26 cellular contexts compared by ENCODE assay signal in the genomic region with DNA sequence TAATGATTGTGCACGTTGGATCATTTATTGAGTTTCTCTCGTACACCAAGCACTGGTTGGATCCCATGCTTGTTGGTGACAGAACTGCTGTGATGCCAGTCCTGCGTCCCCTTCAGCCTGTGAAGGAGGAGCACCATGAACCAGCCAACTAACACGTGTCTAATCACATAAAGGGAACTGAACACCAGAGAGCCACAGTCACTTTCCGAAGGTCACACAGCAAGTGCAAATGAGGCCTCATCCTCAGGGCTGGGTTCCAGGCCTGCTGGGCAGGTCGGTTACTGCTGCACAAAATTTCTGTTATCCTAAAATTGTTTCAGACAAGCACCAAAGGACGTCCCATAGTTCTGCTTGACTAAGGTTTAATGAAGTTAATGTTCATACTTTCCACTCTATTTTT.
DNase-seq lines count a peak whose midpoint lies in the region; ATAC-seq, FAIRE-seq and TF ChIP-seq lines count a peak whose summit lies in the region.
"Had no signal": no experiment of that assay in that cellular context is flagged by ENCODE, and none has a peak within 500 bp of the region (broad histone marks: within the 10 kb centered on the region; RNA-seq: fewer than 3 reads in every experiment).

No MANE protein-coding gene starts in this region.

- TF ChIP-seq CTCF in HepG2 (CRISPR knock-in tag; IDR thresholded peaks at IDR 0.05) (no peak), right lobe of liver (IDR thresholded peaks at IDR 0.05) (no peak), K562 (IDR thresholded peaks at IDR 0.05 in 2 of 3, conservative IDR thresholded peaks at IDR 0.05 in 1 of 3; ENCODE audit: insufficient read depth in 2 of 3, low read depth in 1 of 3, low read length in 3 of 3) (no peak), glutamatergic neuron (IDR thresholded peaks at IDR 0.05; ENCODE audit: partially characterized antibody, unreplicated experiment) (no peak)

- H3K27ac Mint-ChIP-seq in glutamatergic neuron (ENCODE audit: unreplicated experiment): no peak overlapping the region
- H3K27ac Mint-ChIP-seq: B cell, H9, HFFc6 had no signal

- H3K79me1 ChIP-seq in neuronal stem cell (ENCODE audit: low read depth, low read length): no peaks in the 10 kb centered on the region

- no peaks in the 10 kb centered on the region for H3K9me3 ChIP-seq in HepG2 (ENCODE audit: low read length)
- no peaks in the 10 kb centered on the region for H3K9me3 ChIP-seq in right lobe of liver
- H3K9me3 ChIP-seq in K562 (replicated peaks; ENCODE audit: control insufficient read depth, insufficient read depth, low read depth, low read length): no peaks in the 10 kb centered on the region
- H3K9me3 ChIP-seq in neuronal stem cell (replicated peaks in 1 of 2; ENCODE audit: control insufficient read depth in 2 of 2, insufficient read depth in 1 of 2, low read depth in 1 of 2, low read length in 2 of 2): no peaks in the 10 kb centered on the region
- H3K9me3 ChIP-seq: A549, SJCRH30 had no signal

- H3K9ac ChIP-seq in HepG2 (ENCODE audit: insufficient read depth, low read depth, low read length): no peak overlapping the region
- H3K9ac ChIP-seq in K562 (ENCODE audit: insufficient read depth in 1 of 2, low read depth in 2 of 2, low read length in 2 of 2): no peak overlapping the region
- no peak overlapping the region for H3K9ac ChIP-seq in neuronal stem cell (ENCODE audit: low read depth, low read length, poor library complexity)
- H3K9ac ChIP-seq: KMS-11 had no signal

- TF ChIP-seq POLR2A in HepG2 (IDR thresholded peaks at IDR 0.05; ENCODE audit: insufficient read depth in 1 of 2, low read depth in 2 of 2, low read length in 2 of 2) (no peak), right lobe of liver (IDR thresholded peaks at IDR 0.05) (no peak), K562 (conservative IDR thresholded peaks at IDR 0.05) (no peak)

- no peaks in the 10 kb centered on the region for H3K79me2 ChIP-seq in HepG2 (ENCODE audit: insufficient read depth, low read length)
- no peaks in the 10 kb centered on the region for H3K79me2 ChIP-seq in K562 (ENCODE audit: control insufficient read depth, insufficient read depth, low read length)

- TF ChIP-seq RAD21 in HepG2 (CRISPR knock-in tag; IDR thresholded peaks at IDR 0.05): no peak
- TF ChIP-seq RAD21 in K562 (CRISPR knock-in tag; conservative IDR thresholded peaks at IDR 0.05 in 1 of 2, IDR thresholded peaks at IDR 0.05 in 1 of 2): no peak

- no peaks in the 10 kb centered on the region for H3K4me1 ChIP-seq in HepG2 (ENCODE audit: insufficient read depth, low read length)
- no peaks in the 10 kb centered on the region for H3K4me1 ChIP-seq in right lobe of liver
- H3K4me1 ChIP-seq in K562 (replicated peaks in 1 of 2; ENCODE audit: control insufficient read depth in 2 of 2, insufficient read depth in 2 of 2, low read length in 2 of 2): peaks cover 7 to 16% of the 10 kb centered on the region in 2 experiments; a peak in 4 of 5 replicates
- no peaks in the 10 kb centered on the region for H3K4me1 ChIP-seq in neuronal stem cell (ENCODE audit: control insufficient read depth in 2 of 2, insufficient read depth in 1 of 2, low read depth in 1 of 2, low read length in 2 of 2)
- H3K4me1 ChIP-seq: A549, SJCRH30 had no signal

- H3K4ac ChIP-seq in neuronal stem cell (ENCODE audit: low read length): no peak overlapping the region

- H4K91ac ChIP-seq in neuronal stem cell (ENCODE audit: low read depth, low read length, poor library complexity): no peak overlapping the region

- H3K27ac ChIP-seq in HepG2 (ENCODE audit: extremely low read length, insufficient read depth, low read length) (no peak overlapping the region), right lobe of liver (no peak overlapping the region), K562 (ENCODE audit: extremely low read depth, low read depth, low read length) (no peak overlapping the region), neuronal stem cell (replicated peaks; ENCODE audit: low read length) (no peak overlapping the region)
- H3K27ac ChIP-seq: A549, HL-60, KMS-11, SJCRH30 had no signal

- H2BK12ac ChIP-seq in neuronal stem cell (ENCODE audit: low read length): no peak overlapping the region

- H2AK5ac ChIP-seq in neuronal stem cell (ENCODE audit: low read depth, low read length): peak overlapping the region; percentile 10

- no peak overlapping the region for H3K4me3 Mint-ChIP-seq in glutamatergic neuron (ENCODE audit: unreplicated experiment)
- H3K4me3 Mint-ChIP-seq: B cell, H9, HFFc6 had no signal

- H2AFZ ChIP-seq in HepG2 (ENCODE audit: low read length) (no peak overlapping the region), K562 (ENCODE audit: low read depth, low read length) (peak overlapping the region; percentile 75), neuronal stem cell (ENCODE audit: low read length) (no peak overlapping the region)

- 25% methylated on average over 4 of the region's 7 CpGs for WGBS in HepG2 (ENCODE audit: low lambda C conversion rate)
- 70% methylated on average over 4 of the region's 7 CpGs for WGBS in right lobe of liver (ENCODE audit: insufficient coverage, low coverage, low lambda C conversion rate, missing lambda C conversion rate)
- WGBS in K562 (ENCODE audit: insufficient coverage, low coverage, missing lambda C conversion rate): 7% methylated on average over 7 of the region's 7 CpGs
- WGBS in neuronal stem cell (ENCODE audit: extremely low coverage in 2 of 2, insufficient read length in 2 of 2, insufficient replicate concordance in 1 of 2), 2 donors: no CpG with 5 or more reads among the region's 7 CpGs

- intact Hi-C loops in HepG2 (cut with micrococcal nuclease; ENCODE audit: unreplicated experiment): no loop called here
- intact Hi-C loops in right lobe of liver (cut with DNase I): no loop called here
- intact Hi-C loops in K562 (cut with micrococcal nuclease): no loop called here

- peak overlapping the region; percentile 45 for H4K8ac ChIP-seq in neuronal stem cell (ENCODE audit: low read depth, low read length)

- H3K9me1 ChIP-seq in K562 (ENCODE audit: control insufficient read depth, insufficient read depth, low read length): no peaks in the 10 kb centered on the region

- no peak overlapping the region for H2BK120ac ChIP-seq in neuronal stem cell (ENCODE audit: low read depth, low read length)

- ATAC-seq in HepG2 (no peak), right lobe of liver (no peak), K562 (no peak), HG03378 (IDR thresholded peaks at IDR 0.05; ENCODE audit: unreplicated experiment) (no peak)
- ATAC-seq: A549 had no signal

- no peak for TF ChIP-seq EP300 in HepG2 (IDR thresholded peaks at IDR 0.05; ENCODE audit: low read depth in 2 of 2, low read length in 2 of 2)
- no peak for TF ChIP-seq EP300 in HepG2 (CRISPR knock-in tag; IDR thresholded peaks at IDR 0.05; ENCODE audit: borderline replicate concordance)
- no peak for TF ChIP-seq EP300 in K562 (IDR thresholded peaks at IDR 0.05; ENCODE audit: low read length)

- H3K14ac ChIP-seq in neuronal stem cell (ENCODE audit: low read length): no peak overlapping the region

- H3K27me3 Mint-ChIP-seq in glutamatergic neuron (ENCODE audit: unreplicated experiment): peaks cover 5% of the 10 kb centered on the region
- H3K27me3 Mint-ChIP-seq: B cell; CD4-positive, CD25-positive, alpha-beta regulatory T cell had no signal

- CTCF ChIA-PET in HepG2 (lab: Yijun Ruan, JAX; ENCODE audit: low intra/inter-chr PET ratio, low total read pairs): no interaction called here
- CTCF ChIA-PET in K562 (lab: Yijun Ruan, JAX; ENCODE audit: low intra/inter-chr PET ratio): no interaction called here

- H3K36me3 Mint-ChIP-seq in glutamatergic neuron (ENCODE audit: unreplicated experiment): no peaks in the 10 kb centered on the region
- H3K36me3 Mint-ChIP-seq: CD4-positive, CD25-positive, alpha-beta regulatory T cell had no signal

- no peak overlapping the region for H2BK15ac ChIP-seq in neuronal stem cell (ENCODE audit: low read length)

- H3K18ac ChIP-seq in neuronal stem cell (ENCODE audit: low read length): peak overlapping the region; percentile 42

- in situ Hi-C loops in HepG2 (cut with HindIII; ENCODE audit: extremely low pct_ligation_motif_present, low pct_unique_long_range_greater_than_20kb) (no loop called here), K562 (cut with MboI) (no loop called here)

- POLR2A ChIA-PET in HepG2 (lab: Yijun Ruan, JAX) (no interaction called here), K562 (lab: Yijun Ruan, JAX) (interaction anchor here (0.9 kb wide), 1 partner anchor 19 kb away, joined by 3 read pairs; no protein-coding TSS in a partner anchor)

- FAIRE-seq in HepG2 (lab: Jason Lieb, UNC) (no peak), K562 (lab: Jason Lieb, UNC) (no peak), urothelium cell line (lab: Jason Lieb, UNC) (peak; percentile 30)
- FAIRE-seq: A549, RCC 7860 had no signal

- H3K4me3 ChIP-seq in HepG2 (replicated peaks in 1 of 3; ENCODE audit: insufficient read depth in 1 of 3, low read depth in 2 of 3, low read length in 3 of 3) (no peak overlapping the region), right lobe of liver (no peak overlapping the region), K562 (no peak overlapping the region), neuronal stem cell (ENCODE audit: low read length in 2 of 2) (no peak overlapping the region)
- H3K4me3 ChIP-seq: A549, SJCRH30 had no signal

- no peaks in the 10 kb centered on the region for H3K9me3 Mint-ChIP-seq in glutamatergic neuron (ENCODE audit: unreplicated experiment)
- H3K9me3 Mint-ChIP-seq: CD4-positive, CD25-positive, alpha-beta regulatory T cell; H9; HFFc6 had no signal

- BruUV-seq in HepG2 (replicated peaks; lab: Mats Ljungman, UMichigan) (no TSS peak), K562 (replicated peaks; lab: Mats Ljungman, UMichigan) (no TSS peak)

- peaks cover 10% of the 10 kb centered on the region for H3K4me1 Mint-ChIP-seq in glutamatergic neuron (ENCODE audit: low read depth, unreplicated experiment)
- H3K4me1 Mint-ChIP-seq: B cell had no signal

- H2BK5ac ChIP-seq in neuronal stem cell (ENCODE audit: low read length): no peak overlapping the region

- H3K27me3 ChIP-seq in HepG2 (ENCODE audit: control insufficient read depth in 1 of 2, insufficient read depth in 2 of 2, low read length in 2 of 2): no peaks in the 10 kb centered on the region; a peak in 1 of 5 replicates
- H3K27me3 ChIP-seq in right lobe of liver: no peaks in the 10 kb centered on the region
- H3K27me3 ChIP-seq in K562 (ENCODE audit: control insufficient read depth in 2 of 2, insufficient read depth in 2 of 2, low read length in 2 of 2): peaks cover 0 to 14% of the 10 kb centered on the region in 2 experiments; a peak in 2 of 5 replicates
- no peaks in the 10 kb centered on the region for H3K27me3 ChIP-seq in neuronal stem cell (ENCODE audit: control insufficient read depth in 3 of 3, insufficient read depth in 3 of 3, low read depth in 1 of 3, low read length in 3 of 3)
- H3K27me3 ChIP-seq: SJCRH30 had no signal

- no peak overlapping the region for H3K4me2 ChIP-seq in HepG2 (ENCODE audit: low read depth, low read length)
- H3K4me2 ChIP-seq in K562 (ENCODE audit: insufficient read depth, low read length): peak overlapping the region; percentile 35; the same call in 1 of the 2 replicates
- no peak overlapping the region for H3K4me2 ChIP-seq in neuronal stem cell (ENCODE audit: insufficient read depth, low read length, poor library complexity, severe bottlenecking)
- H3K4me2 ChIP-seq: A549, KMS-11 had no signal

- H3K23ac ChIP-seq in neuronal stem cell (ENCODE audit: low read depth, low read length, poor library complexity): no peak overlapping the region

- no peak for DNase-seq in HepG2 (ENCODE audit: low spot score)
- DNase-seq in right lobe of liver: no peak
- no peak for DNase-seq in K562 (ENCODE audit: extremely low read depth in 1 of 4, low spot score in 3 of 4)
- DNase-seq in neuronal stem cell (ENCODE audit: low spot score): no peak
- no peak for DNase-seq in urothelium cell line (ENCODE audit: low spot score)
- DNase-seq in OCI-M2 (lab: John Stamatoyannopoulos, UW; ENCODE audit: unreplicated experiment): no peak
- DNase-seq in glutamatergic neuron: no peak
- DNase-seq: EL, GF-D8, H9, HFFc6, NCI-H1092 treated with DMSO at 0.1 percent for 48 hours, NCI-H1694, NCI-H2081, NCI-H2171, NCI-H345, NCI-H524, NCI-H82, SJCRH30 had no signal

- no peaks in the 10 kb centered on the region for H4K20me1 ChIP-seq in HepG2 (ENCODE audit: insufficient read depth, low read length)
- no peaks in the 10 kb centered on the region for H4K20me1 ChIP-seq in K562 (replicated peaks; ENCODE audit: control insufficient read depth, insufficient read depth, low read length)

- H3K36me3 ChIP-seq in HepG2 (replicated peaks in 1 of 2; ENCODE audit: control insufficient read depth in 1 of 2, insufficient read depth in 2 of 2, low read length in 2 of 2) (no peaks in the 10 kb centered on the region), right lobe of liver (no peaks in the 10 kb centered on the region), K562 (ENCODE audit: control insufficient read depth, insufficient read depth, low read length) (no peaks in the 10 kb centered on the region), neuronal stem cell (replicated peaks in 1 of 2; ENCODE audit: control insufficient read depth in 2 of 2, insufficient read depth in 2 of 2, low read length in 2 of 2) (no peaks in the 10 kb centered on the region)
- H3K36me3 ChIP-seq: SJCRH30 had no signal

Comparison
In these comparisons a context has a peak if more than half of its experiments do, and no peak if none do; other contexts are left out.
1. Of the 241 proteins assayed by ChIP-seq in both HepG2 and K562: peak only in HepG2: none; only in K562: ZFP36; in both: none; in neither: 240.